In genomic region chr5:73067213-73067612, GRCh38 we compare ENCODE assay signal across 14 cellular contexts. TPM values are rescaled to one million over a fixed set of nuclear protein-coding genes. Genes with fewer than 3 reads are reported as not detected.
DNase-seq lines count a peak whose midpoint lies in the region; ATAC-seq and TF ChIP-seq lines count a peak whose summit lies in the region.
"Had no signal": no experiment of that assay in that cellular context is flagged by ENCODE, and none has a peak within 500 bp of the region (broad histone marks: within the 10 kb centered on the region; RNA-seq: fewer than 3 reads in every experiment).

No MANE protein-coding gene starts in this region.

- H3K9me3 ChIP-seq in MM.1S (replicated peaks; ENCODE audit: insufficient read depth, low read length), result no peaks in the 10 kb centered on the region

- H3K27ac ChIP-seq in MM.1S (ENCODE audit: low read length) (no peak overlapping the region), mesendoderm (ENCODE audit: low read depth, low read length) (no peak overlapping the region)
- H3K27ac ChIP-seq: C4-2B had no signal

- H3K79me2 ChIP-seq in MM.1S (ENCODE audit: low read length) (no peaks in the 10 kb centered on the region), mesendoderm (ENCODE audit: control insufficient read depth, insufficient read depth, low read length) (no peaks in the 10 kb centered on the region)

- H3K4ac ChIP-seq in mesendoderm (ENCODE audit: low read depth, low read length), result no peak overlapping the region

- no CpG with 5 or more reads among the region's 1 CpG for WGBS in mesendoderm (ENCODE audit: extremely low coverage, insufficient coverage, low lambda C conversion rate)

- no peak overlapping the region for H2AFZ ChIP-seq in MM.1S (ENCODE audit: low read length)

- no peak overlapping the region for H3K56ac ChIP-seq in mesendoderm (ENCODE audit: low read length)

- no peak overlapping the region for H3K9ac ChIP-seq in MM.1S (ENCODE audit: low read length)
- no peak overlapping the region for H3K9ac ChIP-seq in mesendoderm (ENCODE audit: low read length)

- H3K4me3 ChIP-seq in astrocyte of the spinal cord (ENCODE audit: low read depth, low read length) (no peak overlapping the region), fibroblast of pulmonary artery (replicated peaks; ENCODE audit: low read depth, low read length) (no peak overlapping the region), MM.1S (ENCODE audit: low read length) (no peak overlapping the region), mesendoderm (ENCODE audit: low read length) (no peak overlapping the region)

- H4K8ac ChIP-seq in mesendoderm (ENCODE audit: low read depth, low read length), result no peak overlapping the region

- no peaks in the 10 kb centered on the region for H3K4me1 ChIP-seq in MM.1S (ENCODE audit: low read length)
- no peaks in the 10 kb centered on the region for H3K4me1 ChIP-seq in mesendoderm (ENCODE audit: control insufficient read depth, low read depth, low read length)

- H3K9me2 ChIP-seq in MM.1S (replicated peaks; ENCODE audit: insufficient read depth, low read length), result no peaks in the 10 kb centered on the region

- H2AK5ac ChIP-seq in mesendoderm (ENCODE audit: low read length), result no peak overlapping the region

- H3K79me1 ChIP-seq in mesendoderm (ENCODE audit: low read length), result no peaks in the 10 kb centered on the region

- H3K36me3 ChIP-seq in MM.1S (replicated peaks; ENCODE audit: insufficient read depth, low read length) (no peaks in the 10 kb centered on the region), mesendoderm (ENCODE audit: control insufficient read depth, insufficient read depth, low read length) (no peaks in the 10 kb centered on the region)

- no peak overlapping the region for H2BK5ac ChIP-seq in mesendoderm (ENCODE audit: low read length)

- no peak overlapping the region for H3K23ac ChIP-seq in mesendoderm (ENCODE audit: low read length)

- DNase-seq in A172 (ENCODE audit: low spot score) (peak; percentile 12), LHCN-M2 (ENCODE audit: low read depth) (peak; percentile 21), astrocyte of the spinal cord (ENCODE audit: low read depth, low spot score) (peak; percentile 37), fibroblast of pulmonary artery (ENCODE audit: low read depth) (peak; percentile 3), Ammon's horn (ENCODE audit: low spot score) (no peak), MM.1S (no peak), mesendoderm (no peak)
- DNase-seq: Kasumi-1, NCI-H1417, NCI-H2029, NCI-H510A, NCI-H82 had no signal

- no peak overlapping the region for H2BK120ac ChIP-seq in mesendoderm (ENCODE audit: low read depth, low read length)

- H3K18ac ChIP-seq in mesendoderm (ENCODE audit: low read length), result no peak overlapping the region

- H2BK15ac ChIP-seq in mesendoderm (replicated peaks; ENCODE audit: low read depth), result no peak overlapping the region

- H3K27me3 ChIP-seq in MM.1S (replicated peaks; ENCODE audit: insufficient read depth, low read length), result no peaks in the 10 kb centered on the region
- no peaks in the 10 kb centered on the region for H3K27me3 ChIP-seq in mesendoderm (ENCODE audit: insufficient read depth, low read length, poor library complexity)

- no peaks in the 10 kb centered on the region for H4K20me1 ChIP-seq in MM.1S (ENCODE audit: insufficient read depth, low read length)

- ATAC-seq in HG03159 (IDR thresholded peaks at IDR 0.05; ENCODE audit: unreplicated experiment), result no peak

- in situ Hi-C loops in astrocyte of the spinal cord (cut with HindIII; ENCODE audit: low sequenced_read_pairs), result no loop called here

- TF ChIP-seq CTCF in astrocyte of the spinal cord (IDR thresholded peaks at IDR 0.05; ENCODE audit: low read depth, low read length), result no peak
- no peak for TF ChIP-seq CTCF in fibroblast of pulmonary artery (IDR thresholded peaks at IDR 0.05; ENCODE audit: low read length, missing control alignments)
- TF ChIP-seq CTCF in MM.1S (IDR thresholded peaks at IDR 0.05; ENCODE audit: low read length), result no peak

- H3F3A ChIP-seq in MM.1S (ENCODE audit: insufficient read depth, low read length), result no peaks in the 10 kb centered on the region

- H4K5ac ChIP-seq in mesendoderm (ENCODE audit: low read length), result no peak overlapping the region

- H3K4me2 ChIP-seq in MM.1S (ENCODE audit: low read depth, low read length), result no peak overlapping the region
- no peak overlapping the region for H3K4me2 ChIP-seq in mesendoderm (ENCODE audit: low read length)

RNA-seq across cellular contexts. Expression of gene TMEM171, which starts 53.2 kb away (rescaled TPM):
- total RNA-seq in A172 (2014; rRNA removed; shearing (Covaris generic)), result 15.7 and 23.5 TPM in 2 replicates
- 62.6 and 65.9 TPM in 2 replicates for total RNA-seq in LHCN-M2 (2014; rRNA removed)
- 47.1 TPM for polyA plus RNA-seq in LHCN-M2 (2012)
- 1.4 TPM for polyA plus RNA-seq in mesendoderm (2013, experiment 1 of 2)
- polyA plus RNA-seq in mesendoderm (2013, experiment 2 of 2), result 1.6 TPM

Comparison
In these comparisons a context has a peak if more than half of its experiments do, and no peak if none do; other contexts are left out.
1. DNase-seq: peak in A172 (single experiment), LHCN-M2 (single experiment), astrocyte of the spinal cord (single experiment) and fibroblast of pulmonary artery (single experiment); none in Ammon's horn (single experiment), MM.1S (single experiment) and mesendoderm (single experiment).